ENCODE assay signal across 9 cellular contexts in genomic region chr1:23673086-23673813, GRCh38. TPM values are rescaled to one million over a fixed set of nuclear protein-coding genes. Genes with fewer than 3 reads are reported as not detected.
DNase-seq lines count a peak whose midpoint lies in the region; ATAC-seq, FAIRE-seq and TF ChIP-seq lines count a peak whose summit lies in the region.
"Had no signal": no experiment of that assay in that cellular context is flagged by ENCODE, and none has a peak within 500 bp of the region (broad histone marks: within the 10 kb centered on the region; RNA-seq: fewer than 3 reads in every experiment).

No MANE protein-coding gene starts in this region.

- no peak for TF ChIP-seq EP300 in K562 (IDR thresholded peaks at IDR 0.05; ENCODE audit: low read length)

- H3K4me2 ChIP-seq in K562 (ENCODE audit: insufficient read depth, low read length), result no peak overlapping the region
- no peak overlapping the region for H3K4me2 ChIP-seq in mesenchymal stem cell (ENCODE audit: low read length, poor library complexity, severe bottlenecking)

- POLR2A ChIA-PET in K562 (lab: Yijun Ruan, JAX), result interaction anchor here (0.5 to 1.8 kb wide), 7 partner anchors 9 to 1194 kb away, joined by 3 to 15 read pairs (median 4); partner anchors contain the start of gene RPL11

- H3K14ac ChIP-seq in mesenchymal stem cell (ENCODE audit: low read length in 2 of 2), result no peak overlapping the region

- H2AFZ ChIP-seq in K562 (ENCODE audit: low read depth, low read length), result no peak overlapping the region
- H2AFZ ChIP-seq in mesenchymal stem cell (ENCODE audit: low read depth, low read length), result no peak overlapping the region

- peaks cover 4% of the 10 kb centered on the region for H3K27me3 ChIP-seq in MG63
- H3K27me3 ChIP-seq in K562 (ENCODE audit: control insufficient read depth in 2 of 2, insufficient read depth in 2 of 2, low read length in 2 of 2), result peaks cover 8 to 32% of the 10 kb centered on the region in 2 experiments; a peak in 4 of 5 replicates
- peaks cover 19 to 29% of the 10 kb centered on the region in 2 experiments for H3K27me3 ChIP-seq in mesenchymal stem cell (ENCODE audit: control insufficient read depth in 1 of 2, insufficient read depth in 1 of 2, low read length in 2 of 2)
- no peaks in the 10 kb centered on the region for H3K27me3 ChIP-seq in BE2C
- H3K27me3 ChIP-seq: Peyer's patch had no signal

- no peak overlapping the region for H4K91ac ChIP-seq in mesenchymal stem cell (ENCODE audit: low read length)

- WGBS in K562 (ENCODE audit: insufficient coverage, low coverage, missing lambda C conversion rate), result 0% methylated on average over 6 of the region's 6 CpGs
- WGBS in mesenchymal stem cell, result 11% methylated on average over 5 of the region's 6 CpGs

- H3K4me1 ChIP-seq in K562 (replicated peaks in 1 of 2; ENCODE audit: control insufficient read depth in 2 of 2, insufficient read depth in 2 of 2, low read length in 2 of 2), result no peaks in the 10 kb centered on the region
- H3K4me1 ChIP-seq in mesenchymal stem cell (ENCODE audit: control insufficient read depth, insufficient read depth, low read depth, low read length), result no peaks in the 10 kb centered on the region
- no peaks in the 10 kb centered on the region for H3K4me1 ChIP-seq in BE2C
- H3K4me1 ChIP-seq: Peyer's patch had no signal

- H2AK5ac ChIP-seq in mesenchymal stem cell (ENCODE audit: low read length, severe bottlenecking), result no peak overlapping the region

- H3K9me3 ChIP-seq in MG63 (no peaks in the 10 kb centered on the region), K562 (replicated peaks; ENCODE audit: control insufficient read depth, insufficient read depth, low read depth, low read length) (no peaks in the 10 kb centered on the region), mesenchymal stem cell (ENCODE audit: control insufficient read depth, low read length) (no peaks in the 10 kb centered on the region), BE2C (no peaks in the 10 kb centered on the region)
- H3K9me3 ChIP-seq: Peyer's patch had no signal

- H4K8ac ChIP-seq in mesenchymal stem cell (ENCODE audit: low read length), result no peak overlapping the region

- DNase-seq in GM12865 (ENCODE audit: low read depth) (peak; percentile 44), MG63 (peak; percentile 47), K562 (ENCODE audit: extremely low read depth in 1 of 4, low spot score in 3 of 4) (peak; percentile 66 to 79 (median 72)), mesenchymal stem cell (peak; percentile 67), 8988T (no peak), BE2C (no peak), NCI-H2029 (lab: John Stamatoyannopoulos, UW) (no peak)

- peak; percentile 87 for FAIRE-seq in K562 (lab: Jason Lieb, UNC)

- ATAC-seq in K562 (peak; percentile 97), GM21825 (IDR thresholded peaks at IDR 0.05; ENCODE audit: unreplicated experiment) (no peak)

- H4K20me1 ChIP-seq in K562 (replicated peaks; ENCODE audit: control insufficient read depth, insufficient read depth, low read length), result peaks cover 5% of the 10 kb centered on the region; the same call in 1 of the 2 replicates

- CTCF ChIA-PET in K562 (lab: Yijun Ruan, JAX; ENCODE audit: low intra/inter-chr PET ratio), result interaction anchor here (0.6 kb wide), 1 partner anchor 55 kb away, joined by 5 read pairs; no protein-coding TSS in a partner anchor

- TF ChIP-seq RAD21 in K562 (CRISPR knock-in tag; conservative IDR thresholded peaks at IDR 0.05 in 1 of 2, IDR thresholded peaks at IDR 0.05 in 1 of 2), result peak in 1 of 2 experiments; percentile 44; a peak in 1 of 4 replicates

- no peak overlapping the region for H2BK5ac ChIP-seq in mesenchymal stem cell (ENCODE audit: low read depth, low read length, poor library complexity, severe bottlenecking)

- in situ Hi-C loops in K562 (cut with MboI), result no loop called here

- no peak for TF ChIP-seq CTCF in GM12865 (IDR thresholded peaks at IDR 0.05; ENCODE audit: insufficient read depth, low read depth, low read length, missing control alignments)
- peak in 2 of 3 experiments; percentile 24 to 32; a peak in 3 of 6 replicates for TF ChIP-seq CTCF in K562 (IDR thresholded peaks at IDR 0.05 in 2 of 3, conservative IDR thresholded peaks at IDR 0.05 in 1 of 3; ENCODE audit: insufficient read depth in 2 of 3, low read depth in 1 of 3, low read length in 3 of 3)
- TF ChIP-seq CTCF in BE2C (IDR thresholded peaks at IDR 0.05; ENCODE audit: low read depth, low read length), result no peak

- intact Hi-C loops in K562 (cut with micrococcal nuclease), result no loop called here

- no peak overlapping the region for H3K9ac ChIP-seq in K562 (ENCODE audit: insufficient read depth in 1 of 2, low read depth in 2 of 2, low read length in 2 of 2)
- no peak overlapping the region for H3K9ac ChIP-seq in mesenchymal stem cell (ENCODE audit: low read length)

- no peaks in the 10 kb centered on the region for H3K79me2 ChIP-seq in K562 (ENCODE audit: control insufficient read depth, insufficient read depth, low read length)

- no TSS peak for BruUV-seq in K562 (replicated peaks; lab: Mats Ljungman, UMichigan)

- H3K4me3 ChIP-seq in GM12865 (ENCODE audit: low read depth, low read length), result no peak overlapping the region
- no peak overlapping the region for H3K4me3 ChIP-seq in MG63
- no peak overlapping the region for H3K4me3 ChIP-seq in K562
- no peak overlapping the region for H3K4me3 ChIP-seq in mesenchymal stem cell (ENCODE audit: insufficient read depth in 1 of 2, low read depth in 1 of 2, low read length in 2 of 2)
- H3K4me3 ChIP-seq in BE2C (ENCODE audit: low read depth, low read length), result no peak overlapping the region
- H3K4me3 ChIP-seq: Peyer's patch had no signal

- no peak overlapping the region for H2BK15ac ChIP-seq in mesenchymal stem cell (ENCODE audit: low read depth, poor library complexity, severe bottlenecking)

- H3K36me3 ChIP-seq in MG63 (no peaks in the 10 kb centered on the region), K562 (ENCODE audit: control insufficient read depth, insufficient read depth, low read length) (no peaks in the 10 kb centered on the region), mesenchymal stem cell (ENCODE audit: control insufficient read depth in 1 of 2, insufficient read depth in 2 of 2, low read depth in 1 of 2, low read length in 2 of 2) (no peaks in the 10 kb centered on the region), BE2C (no peaks in the 10 kb centered on the region)
- H3K36me3 ChIP-seq: Peyer's patch had no signal

- H3K4ac ChIP-seq in mesenchymal stem cell (ENCODE audit: low read depth in 1 of 2, low read length in 2 of 2), result no peak overlapping the region

- H2BK12ac ChIP-seq in mesenchymal stem cell (ENCODE audit: low read length in 2 of 2), result no peak overlapping the region

- no peak overlapping the region for H3K18ac ChIP-seq in mesenchymal stem cell (ENCODE audit: low read depth in 1 of 2, low read length in 2 of 2)

- no peaks in the 10 kb centered on the region for H3K79me1 ChIP-seq in mesenchymal stem cell (replicated peaks; ENCODE audit: low read length, poor library complexity, severe bottlenecking)

- TF ChIP-seq POLR2A in K562 (conservative IDR thresholded peaks at IDR 0.05), result no peak

- no peak overlapping the region for H2BK120ac ChIP-seq in mesenchymal stem cell (ENCODE audit: low read depth, low read length)

- no peaks in the 10 kb centered on the region for H3K9me1 ChIP-seq in K562 (ENCODE audit: control insufficient read depth, insufficient read depth, low read length)

- H3K27ac ChIP-seq in K562 (ENCODE audit: extremely low read depth, low read depth, low read length), result no peak overlapping the region
- no peak overlapping the region for H3K27ac ChIP-seq in mesenchymal stem cell (ENCODE audit: low read length, poor library complexity, severe bottlenecking)
- H3K27ac ChIP-seq: Peyer's patch had no signal

- H3K23ac ChIP-seq in mesenchymal stem cell (ENCODE audit: low read length in 2 of 2), result no peak overlapping the region

TF ChIP-seq in K562, 482 proteins besides CTCF, POLR2A, EP300 and RAD21 (continues in another document):
- TF ChIP-seq GMEB1 (CRISPR knock-in tag; IDR thresholded peaks at IDR 0.05) (no peak), RBM15 (IDR thresholded peaks at IDR 0.05; ENCODE audit: insufficient read depth, low read length) (no peak), ELF2 (CRISPR knock-in tag; IDR thresholded peaks at IDR 0.05) (no peak), STAG1 (CRISPR knock-in tag; IDR thresholded peaks at IDR 0.05; ENCODE audit: borderline replicate concordance) (peak; percentile 39; the same call in 1 of the 2 replicates)

RNA-seq across cellular contexts. Expression of gene RPL11, which starts 18.4 kb away (rescaled TPM):
- total RNA-seq in MG63 (2014; rRNA removed; shearing (Covaris generic); ENCODE audit: low replicate concordance), result 858 and 903 TPM in 2 replicates
- total RNA-seq in K562 (2011; cell fraction: chromatin; rRNA removed; ENCODE audit: low replicate concordance), result 326 and 345 TPM in 2 replicates
- 341 and 370 TPM in 2 replicates for total RNA-seq in K562 (2011; cell fraction: nucleolus; rRNA removed)
- 557 and 1,073 TPM in 2 replicates for total RNA-seq in K562 (2011; cell fraction: nucleoplasm; rRNA removed)
- total RNA-seq in K562 (2014; rRNA removed) (3,111 and 3,495 TPM in 2 replicates), K562 (2014; rRNA removed; fragmentation: Illumina TruSeq; extraction: Trizol) (3,683 and 3,950 TPM in 2 replicates), K562 (2015; rRNA removed; fragmentation: Illumina TruSeq; extraction: Trizol) (3,549 and 3,642 TPM in 2 replicates), K562 (2021) (1,751 and 1,781 TPM in 2 replicates)
- polyA plus RNA-seq in K562 (2011; rRNA removed) (2,818 and 2,821 TPM in 2 replicates), K562 (2014; fragmentation: Illumina TruSeq; extraction: Trizol) (3,852 and 4,443 TPM in 2 replicates), K562 (2014; fragmentation: Nextera tagmentation; extraction: Ambion mirVana) (1,000 to 10,000 TPM; 2,542 to 2,758 TPM), K562 (2014; rRNA removed) (4,338 and 4,526 TPM in 2 replicates)
- polyA plus RNA-seq in K562 (2011; cell fraction: cytosol; rRNA removed), result 831 and 2,063 TPM in 2 replicates
- polyA plus RNA-seq in K562 (2011; cell fraction: nucleus; rRNA removed), result 469 and 968 TPM in 2 replicates
- polyA plus RNA-seq in K562 (2012), result 3,491 and 4,910 TPM in 2 replicates
- 1,269 and 1,421 TPM in 2 replicates for polyA minus RNA-seq in K562 (2011; rRNA and poly(A)+ RNA removed)
- 631 and 637 TPM in 2 replicates for polyA minus RNA-seq in K562 (2011; cell fraction: cytosol; rRNA and poly(A)+ RNA removed)
- 128 and 273 TPM in 2 replicates for polyA minus RNA-seq in K562 (2011; cell fraction: nucleus; rRNA and poly(A)+ RNA removed)
- polyA plus RNA-seq in mesenchymal stem cell (2013, experiment 1 of 2), result 2,341 TPM
- polyA plus RNA-seq in mesenchymal stem cell (2013, experiment 2 of 2), result 2,276 TPM
- 773 TPM for polyA plus RNA-seq in BE2C (2012; ENCODE audit: insufficient read depth, insufficient read length, low read depth)

Comparison
In these comparisons a context has a peak if more than half of its experiments do, and no peak if none do; other contexts are left out.
1. DNase-seq: peak in GM12865 (single experiment), MG63 (single experiment), K562 (4 of 4) and mesenchymal stem cell (single experiment); none in 8988T (single experiment), BE2C (single experiment) and NCI-H2029 (single experiment).
2. CTCF ChIP-seq: peak in K562 (2 of 3); none in GM12865 (single experiment) and BE2C (single experiment).